In the genomic region with DNA sequence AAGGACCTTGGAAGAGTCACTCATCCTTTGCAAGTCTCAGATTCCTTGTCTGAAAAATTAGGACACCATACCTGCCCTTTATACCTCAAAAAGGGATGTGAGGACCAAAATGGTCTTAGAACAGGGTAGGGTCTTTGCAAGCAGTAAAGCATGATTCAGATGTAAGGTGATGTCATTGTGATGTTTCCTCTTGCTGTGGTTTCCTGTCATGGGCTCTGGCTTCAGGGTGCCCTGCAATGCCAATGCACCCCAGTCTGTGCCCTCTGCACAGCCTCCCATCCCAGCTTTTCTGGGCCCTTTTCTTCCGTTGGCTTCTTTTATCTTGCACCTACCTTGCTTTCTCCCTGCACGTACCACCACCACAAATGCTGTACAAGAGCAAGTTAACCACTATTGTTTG, we compare ENCODE assay signal across 12 cellular contexts.
DNase-seq lines count a peak whose midpoint lies in the region; ATAC-seq and TF ChIP-seq lines count a peak whose summit lies in the region.
"Had no signal": no experiment of that assay in that cellular context is flagged by ENCODE, and none has a peak within 500 bp of the region (broad histone marks: within the 10 kb centered on the region; RNA-seq: fewer than 3 reads in every experiment).

No MANE protein-coding gene starts in this region.

- no peaks in the 10 kb centered on the region for H3K9me3 ChIP-seq in CD8-positive, alpha-beta T cell (ENCODE audit: low read length)
- H3K9me3 ChIP-seq: gastroesophageal sphincter, Peyer's patch had no signal

- H3K4me1 Mint-ChIP-seq in CD8-positive, alpha-beta T cell (ENCODE audit: low read depth) = peaks cover 30% of the 10 kb centered on the region
- peaks cover 49% of the 10 kb centered on the region for H3K4me1 Mint-ChIP-seq in activated naive CD4-positive, alpha-beta T cell treated with anti-CD3 and anti-CD28 coated beads, Interleukin-2, amount 10 ng/mL, durations not matched to agents 7 days and 5 days
- H3K4me1 Mint-ChIP-seq in nephron = peaks cover 24% of the 10 kb centered on the region

- H3K4me3 ChIP-seq in CD8-positive, alpha-beta T cell (ENCODE audit: low read depth, low read length) = no peak overlapping the region
- H3K4me3 ChIP-seq: gastroesophageal sphincter, Peyer's patch had no signal

- no peak overlapping the region for H3K4me3 Mint-ChIP-seq in CD8-positive, alpha-beta T cell
- H3K4me3 Mint-ChIP-seq in activated naive CD4-positive, alpha-beta T cell treated with anti-CD3 and anti-CD28 coated beads, Interleukin-2, amount 10 ng/mL, durations not matched to agents 7 days and 5 days = no peak overlapping the region
- no peak overlapping the region for H3K4me3 Mint-ChIP-seq in nephron
- H3K4me3 Mint-ChIP-seq: dendritic cell treated with granulocyte-macrophage colony-stimulating factor and Interleukin-4, amounts not matched to agents 40 ng/mL and 50 ng/mL, for 4 days had no signal

- peak overlapping the region; percentile 55 for H3K27ac Mint-ChIP-seq in CD8-positive, alpha-beta T cell
- H3K27ac Mint-ChIP-seq in activated naive CD4-positive, alpha-beta T cell treated with anti-CD3 and anti-CD28 coated beads, Interleukin-2, amount 10 ng/mL, durations not matched to agents 7 days and 5 days = peak overlapping the region; percentile 24
- peak overlapping the region in 2 of 3 experiments; percentile 68 to 82 for H3K27ac Mint-ChIP-seq in nephron
- H3K27ac Mint-ChIP-seq: dendritic cell treated with granulocyte-macrophage colony-stimulating factor and Interleukin-4, amounts not matched to agents 40 ng/mL and 50 ng/mL, for 4 days had no signal

- peak; percentile 94 for ATAC-seq in CD8-positive, alpha-beta T cell
- ATAC-seq in Right ventricle myocardium superior (ENCODE audit: poor library complexity) = no peak
- ATAC-seq: gastroesophageal sphincter had no signal

- peak in 6 of 7 experiments; percentile 19 to 59 (median 32) for DNase-seq in CD8-positive, alpha-beta T cell
- DNase-seq in MV-4-11 (lab: John Stamatoyannopoulos, UW) = peak; percentile 1
- peak; percentile 52 for DNase-seq in activated naive CD4-positive, alpha-beta T cell treated with anti-CD3 and anti-CD28 coated beads, Interleukin-2, amount 10 ng/mL, durations not matched to agents 7 days and 5 days
- no peak for DNase-seq in medulla oblongata (ENCODE audit: extremely low spot score)
- DNase-seq in COR-L47 (lab: John Stamatoyannopoulos, UW) = no peak
- no peak for DNase-seq in Right ventricle myocardium superior
- DNase-seq: NCI-H226, occipital lobe, Peyer's patch had no signal

- peaks cover 13% of the 10 kb centered on the region for H3K4me1 ChIP-seq in CD8-positive, alpha-beta T cell (ENCODE audit: insufficient read depth, low read length)

- H3K9me3 Mint-ChIP-seq in CD8-positive, alpha-beta T cell = no peaks in the 10 kb centered on the region
- H3K9me3 Mint-ChIP-seq in activated naive CD4-positive, alpha-beta T cell treated with anti-CD3 and anti-CD28 coated beads, Interleukin-2, amount 10 ng/mL, durations not matched to agents 7 days and 5 days = no peaks in the 10 kb centered on the region
- no peaks in the 10 kb centered on the region for H3K9me3 Mint-ChIP-seq in nephron
- H3K9me3 Mint-ChIP-seq: dendritic cell treated with granulocyte-macrophage colony-stimulating factor and Interleukin-4, amounts not matched to agents 40 ng/mL and 50 ng/mL, for 4 days had no signal

- CTCF ChIA-PET in CD8-positive, alpha-beta T cell (lab: Charles Lee) = interaction anchor here (1.9 to 3.3 kb wide), 2 partner anchors 53 to 311 kb away, joined by 7 read pairs; no protein-coding TSS in a partner anchor
- CTCF ChIA-PET in activated naive CD4-positive, alpha-beta T cell treated with anti-CD3 and anti-CD28 coated beads, Interleukin-2, amount 10 ng/mL, durations not matched to agents 7 days and 5 days (lab: Charles Lee) = interaction anchor here (1.0 to 2.2 kb wide), 4 partner anchors 12 to 53 kb away, joined by 3 to 8 read pairs (median 5); no protein-coding TSS in a partner anchor

- H3K36me3 Mint-ChIP-seq in CD8-positive, alpha-beta T cell = no peaks in the 10 kb centered on the region
- H3K36me3 Mint-ChIP-seq in activated naive CD4-positive, alpha-beta T cell treated with anti-CD3 and anti-CD28 coated beads, Interleukin-2, amount 10 ng/mL, durations not matched to agents 7 days and 5 days = peaks cover 4% of the 10 kb centered on the region
- no peaks in the 10 kb centered on the region for H3K36me3 Mint-ChIP-seq in nephron (ENCODE audit: low read depth)

- no peaks in the 10 kb centered on the region for H3K27me3 Mint-ChIP-seq in CD8-positive, alpha-beta T cell (ENCODE audit: low read depth)
- peaks cover 36% of the 10 kb centered on the region for H3K27me3 Mint-ChIP-seq in activated naive CD4-positive, alpha-beta T cell treated with anti-CD3 and anti-CD28 coated beads, Interleukin-2, amount 10 ng/mL, durations not matched to agents 7 days and 5 days
- H3K27me3 Mint-ChIP-seq in nephron (ENCODE audit: low read depth) = peaks cover 47% of the 10 kb centered on the region
- H3K27me3 Mint-ChIP-seq: dendritic cell treated with granulocyte-macrophage colony-stimulating factor and Interleukin-4, amounts not matched to agents 40 ng/mL and 50 ng/mL, for 4 days had no signal

- no peaks in the 10 kb centered on the region for H3K36me3 ChIP-seq in CD8-positive, alpha-beta T cell (ENCODE audit: insufficient read depth, low read length)

- POLR2A ChIA-PET in CD8-positive, alpha-beta T cell (lab: Charles Lee) = no interaction called here

- intact Hi-C loops in CD8-positive, alpha-beta T cell (cut with DNase I, micrococcal nuclease) = loop anchor here in 1 of 2 experiments (1.0 kb wide), 1 partner anchor 21 kb away; no protein-coding TSS in a partner anchor
- intact Hi-C loops in Right ventricle myocardium superior (cut with DNase I) = no loop called here

- no peaks in the 10 kb centered on the region for H3K27me3 ChIP-seq in CD8-positive, alpha-beta T cell (ENCODE audit: insufficient read depth, low read length)
- H3K27me3 ChIP-seq: gastroesophageal sphincter, Peyer's patch had no signal

- TF ChIP-seq CTCF in CD8-positive, alpha-beta T cell (IDR thresholded peaks at IDR 0.05) = no peak
- TF ChIP-seq CTCF in nephron (IDR thresholded peaks at IDR 0.05; ENCODE audit: unreplicated experiment in 3 of 3) = no peak

- H3K27ac ChIP-seq in CD8-positive, alpha-beta T cell (ENCODE audit: low read depth, low read length) = no peak overlapping the region

Comparison
In these comparisons a context has a peak if more than half of its experiments do, and no peak if none do; other contexts are left out.
1. DNase-seq: peak in CD8-positive, alpha-beta T cell (6 of 7), MV-4-11 (single experiment) and activated naive CD4-positive, alpha-beta T cell treated with anti-CD3 and anti-CD28 coated beads, Interleukin-2, amount 10 ng/mL, durations not matched to agents 7 days and 5 days (single experiment); none in medulla oblongata (single experiment), COR-L47 (single experiment) and Right ventricle myocardium superior (single experiment).
2. H3K27ac Mint-ChIP-seq: peak in every context shown above with its lines; median percentile 75 in nephron; 55 in CD8-positive, alpha-beta T cell; 24 in activated naive CD4-positive, alpha-beta T cell treated with anti-CD3 and anti-CD28 coated beads, Interleukin-2, amount 10 ng/mL, durations not matched to agents 7 days and 5 days.